ENCODE assay signal across 1 cellular context in genomic region chr18:8794133-8794986, GRCh38.
TF ChIP-seq lines count a peak whose summit lies in the region.

No MANE protein-coding gene starts in this region.

TF ChIP-seq in HepG2, 621 proteins besides CTCF, POLR2A, EP300 and RAD21 (continued from another document):
- TF ChIP-seq SOX6 (IDR thresholded peaks at IDR 0.05) = no peak
- peak; percentile 77 for TF ChIP-seq SOX6 (CRISPR knock-in tag; IDR thresholded peaks at IDR 0.05)
- peak; percentile 6; the same call in 1 of the 2 replicates for TF ChIP-seq TCF7 (IDR thresholded peaks at IDR 0.05; ENCODE audit: low read depth)
- TF ChIP-seq SMAD9 (CRISPR knock-in tag; IDR thresholded peaks at IDR 0.05) = no peak
- TF ChIP-seq ZBTB42 (CRISPR knock-in tag; IDR thresholded peaks at IDR 0.05) = no peak
- no peak for TF ChIP-seq NFRKB (IDR thresholded peaks at IDR 0.05)
- TF ChIP-seq TEF (CRISPR knock-in tag; IDR thresholded peaks at IDR 0.05) = no peak
- no peak for TF ChIP-seq FLYWCH1 (CRISPR knock-in tag; IDR thresholded peaks at IDR 0.05)
